Comparison of ENCODE assay signal across 16 cellular contexts in genomic region chr17:43814714-43815113, GRCh38. TPM values are rescaled to one million over a fixed set of nuclear protein-coding genes. Genes with fewer than 3 reads are reported as not detected.
DNase-seq lines count a peak whose midpoint lies in the region; ATAC-seq, FAIRE-seq and TF ChIP-seq lines count a peak whose summit lies in the region.
"Had no signal": no experiment of that assay in that cellular context is flagged by ENCODE, and none has a peak within 500 bp of the region (broad histone marks: within the 10 kb centered on the region; RNA-seq: fewer than 3 reads in every experiment).

No MANE protein-coding gene starts in this region.

- TF ChIP-seq RAD21 in A549 (conservative IDR thresholded peaks at IDR 0.05 in 1 of 2, IDR thresholded peaks at IDR 0.05 in 1 of 2) = no peak

- H3K36me3 Mint-ChIP-seq in natural killer cell = no peaks in the 10 kb centered on the region

- H3K4me3 ChIP-seq in A549 (no peak overlapping the region; the same call in 2 of the 3 replicates), HFF-Myc (replicated peaks; ENCODE audit: low read depth, low read length) (no peak overlapping the region), astrocyte of the cerebellum (ENCODE audit: low read depth, low read length) (no peak overlapping the region), foreskin fibroblast (ENCODE audit: low read depth in 1 of 2, low read length in 2 of 2) (no peak overlapping the region)

- no peak overlapping the region for H3K4me3 Mint-ChIP-seq in natural killer cell
- H3K4me3 Mint-ChIP-seq: endodermal cell had no signal

- H3K27ac ChIP-seq in A549 = peak overlapping the region; percentile 53 to 75; a peak in 5 of 6 replicates
- H3K27ac ChIP-seq: neutrophil had no signal

- no peak overlapping the region for H3K27ac Mint-ChIP-seq in natural killer cell
- H3K27ac Mint-ChIP-seq: endodermal cell had no signal

- peak in 1 of 2 experiments; percentile 45; a peak in 3 of 6 replicates for ATAC-seq in A549
- ATAC-seq in omental fat pad (ENCODE audit: low FRiP score) = no peak
- no peak for ATAC-seq in natural killer cell
- no peak for ATAC-seq in HG03457 (IDR thresholded peaks at IDR 0.05; ENCODE audit: unreplicated experiment)
- ATAC-seq in GM18873 (IDR thresholded peaks at IDR 0.05; ENCODE audit: low FRiP score, unreplicated experiment) = no peak

- TF ChIP-seq CTCF in A549 (IDR thresholded peaks at IDR 0.05) (no peak), HFF-Myc (IDR thresholded peaks at IDR 0.05; ENCODE audit: low read depth, low read length, missing control alignments) (no peak), astrocyte of the cerebellum (IDR thresholded peaks at IDR 0.05; ENCODE audit: low read depth, low read length, missing control alignments) (no peak), foreskin fibroblast (IDR thresholded peaks at IDR 0.05; ENCODE audit: low read depth, low read length) (no peak), omental fat pad (IDR thresholded peaks at IDR 0.05) (no peak), natural killer cell (IDR thresholded peaks at IDR 0.05) (no peak)

- no peaks in the 10 kb centered on the region for H3K4me1 Mint-ChIP-seq in natural killer cell
- H3K4me1 Mint-ChIP-seq: endodermal cell had no signal

- H3K9me3 Mint-ChIP-seq in natural killer cell = no peaks in the 10 kb centered on the region
- H3K9me3 Mint-ChIP-seq: endodermal cell had no signal

- WGBS in A549 (ENCODE audit: missing lambda C conversion rate) = 5% methylated on average over 1 of the region's 1 CpG

- peaks cover 0 to 29% of the 10 kb centered on the region in 2 donors for H3K27me3 Mint-ChIP-seq in natural killer cell (ENCODE audit: low read depth in 2 of 2)

- in situ Hi-C loops in astrocyte of the cerebellum (cut with HindIII; ENCODE audit: low sequenced_read_pairs) = no loop called here

- no peaks in the 10 kb centered on the region for H3K9me3 ChIP-seq in A549
- H3K9me3 ChIP-seq: neutrophil had no signal

- FAIRE-seq in A549 (lab: Jason Lieb, UNC) = peak; percentile 46
- FAIRE-seq: GM12892 had no signal

- no peak for TF ChIP-seq EP300 in A549 (IDR thresholded peaks at IDR 0.05)

- H3K4me2 ChIP-seq in A549 = peak overlapping the region; percentile 61

- intact Hi-C loops in natural killer cell (cut with micrococcal nuclease) = no loop called here

- peak in 1 of 2 experiments; percentile 51 for DNase-seq in A549 (ENCODE audit: low read depth in 1 of 2, low spot score in 1 of 2)
- DNase-seq in HFF-Myc (ENCODE audit: extremely low read depth, low read depth) = peak; percentile 10
- DNase-seq in astrocyte of the cerebellum (ENCODE audit: low read depth) = peak; percentile 32
- peak; percentile 63 to 80 for DNase-seq in foreskin fibroblast
- DNase-seq in omental fat pad (ENCODE audit: low spot score) = no peak
- no peak for DNase-seq in natural killer cell
- DNase-seq: activated CD4-positive, alpha-beta T cell treated with anti-CD3 and anti-CD28 coated beads for 48 hours; anterior cingulate cortex; Kasumi-1; NCI-H2171 had no signal

- CTCF ChIA-PET in A549 (lab: Yijun Ruan, JAX) = interaction anchor here (0.6 to 5.4 kb wide), 7 partner anchors 11 to 141 kb away, joined by 3 to 37 read pairs (median 4); partner anchors contain the start of gene CD300LG

- peaks cover 21% of the 10 kb centered on the region for H3K4me1 ChIP-seq in A549

- POLR2A ChIA-PET in A549 (lab: Yijun Ruan, JAX) = no interaction called here

- no peak for TF ChIP-seq POLR2A in A549 (IDR thresholded peaks at IDR 0.05; ENCODE audit: low read length)

TF ChIP-seq in A549, 52 proteins besides CTCF, POLR2A, EP300 and RAD21:
- no peak for TF ChIP-seq PBX3 (IDR thresholded peaks at IDR 0.05)
- peak in 1 of 2 experiments; percentile 41; a peak in 1 of 4 replicates for TF ChIP-seq CEBPB (IDR thresholded peaks at IDR 0.05)
- TF ChIP-seq ZFP36 (IDR thresholded peaks at IDR 0.05; ENCODE audit: borderline replicate concordance, partially characterized antibody) = no peak
- TF ChIP-seq FOSL2 (IDR thresholded peaks at IDR 0.05) = no peak
- TF ChIP-seq FOSL2 (CRISPR knock-in tag; IDR thresholded peaks at IDR 0.05) = peak; percentile 55

RNA-seq across cellular contexts. Expression of gene MPP3, which starts 18.2 kb away (rescaled TPM):
- polyA plus RNA-seq in A549 (2011; rRNA removed) (15.5 and 20.3 TPM in 2 replicates), A549 (2017; fragmentation: RNase III; extraction: RNeasy Plus Mini Kit Qiagen cat#74134 plus additional on column Dnase treatment) (21.4 to 27.4 TPM (median 25.3 TPM) in 3 replicates)
- 22.5 and 23.2 TPM in 2 replicates for polyA plus RNA-seq in A549 (2012; cell fraction: cytosol; rRNA removed)
- 121 and 123 TPM in 2 replicates for polyA plus RNA-seq in A549 (2012; cell fraction: nucleus; rRNA removed)
- polyA minus RNA-seq in A549 (2011; rRNA and poly(A)+ RNA removed) = 11.6 and 14.8 TPM in 2 replicates
- total RNA-seq in omental fat pad (10 to 100 TPM; 13.2 to 27.9 (median 24.0) TPM), natural killer cell (not detected)
- total RNA-seq: T-helper 1 cell treated with Interleukin-12 subunit alpha and Interleukin-12 subunit beta and Interleukin-4 antibody, amounts not matched to agents 30 ng/mL and 1 ng/mL, for 36 hours had no signal

RNA-seq across cellular contexts. Expression of gene CD300LG, which starts 32.3 kb away (rescaled TPM):
- not detected in 2 replicates for polyA plus RNA-seq in A549 (2011; rRNA removed)
- polyA plus RNA-seq in A549 (2012; cell fraction: cytosol; rRNA removed) = 0.03 TPM in 1 of 2 replicates, not detected in the other
- polyA plus RNA-seq in A549 (2012; cell fraction: nucleus; rRNA removed) = not detected in 2 replicates
- polyA plus RNA-seq in A549 (2017; fragmentation: RNase III; extraction: RNeasy Plus Mini Kit Qiagen cat#74134 plus additional on column Dnase treatment) = not detected in 3 replicates
- polyA minus RNA-seq in A549 (2011; rRNA and poly(A)+ RNA removed) = not detected in 2 replicates
- 100 to 1,000 TPM in 2 of 4 donors, 10 to 100 TPM in 2; 35.2 to 382 (median 96.5) TPM for total RNA-seq in omental fat pad
- total RNA-seq in natural killer cell = not detected
- total RNA-seq: endodermal cell; T-helper 1 cell treated with Interleukin-12 subunit alpha and Interleukin-12 subunit beta and Interleukin-4 antibody, amounts not matched to agents 30 ng/mL and 1 ng/mL, for 36 hours had no signal

RNA-seq across cellular contexts. Expression of gene CFAP97D1, which starts 34.5 kb away (rescaled TPM):
- polyA plus RNA-seq in A549 (2011; rRNA removed) = 0.04 TPM in 1 of 2 replicates, not detected in the other
- 0.01 TPM in 2 replicates for polyA plus RNA-seq in A549 (2012; cell fraction: cytosol; rRNA removed)
- polyA plus RNA-seq in A549 (2012; cell fraction: nucleus; rRNA removed) = 0.02 TPM in 1 of 2 replicates, not detected in the other
- 0.03 to 0.04 TPM in 2 of 3 replicates, not detected in the other for polyA plus RNA-seq in A549 (2017; fragmentation: RNase III; extraction: RNeasy Plus Mini Kit Qiagen cat#74134 plus additional on column Dnase treatment)
- polyA minus RNA-seq in A549 (2011; rRNA and poly(A)+ RNA removed) = not detected in 2 replicates
- total RNA-seq in omental fat pad = under 1 TPM in 2 of 4 donors, not detected in 2; 0.09 to 0.12 TPM
- not detected for total RNA-seq in natural killer cell
- total RNA-seq: endodermal cell; T-helper 1 cell treated with Interleukin-12 subunit alpha and Interleukin-12 subunit beta and Interleukin-4 antibody, amounts not matched to agents 30 ng/mL and 1 ng/mL, for 36 hours had no signal

RNA-seq across cellular contexts. Expression of gene DUSP3, which starts 35.9 kb away (rescaled TPM):
- 60.2 and 62.2 TPM in 2 replicates for polyA plus RNA-seq in A549 (2011; rRNA removed)
- polyA plus RNA-seq in A549 (2012; cell fraction: cytosol; rRNA removed) = 46.2 and 54.5 TPM in 2 replicates
- polyA plus RNA-seq in A549 (2012; cell fraction: nucleus; rRNA removed) = 46.7 and 58.3 TPM in 2 replicates
- polyA plus RNA-seq in A549 (2017; fragmentation: RNase III; extraction: RNeasy Plus Mini Kit Qiagen cat#74134 plus additional on column Dnase treatment) = 54.7 to 60.0 TPM (median 57.2 TPM) in 3 replicates
- polyA minus RNA-seq in A549 (2011; rRNA and poly(A)+ RNA removed) = 58.8 and 70.6 TPM in 2 replicates
- total RNA-seq in omental fat pad = 10 to 100 TPM; 52.8 to 87.2 (median 65.9) TPM
- total RNA-seq in natural killer cell = 10 to 100 TPM in 2 of 3 donors, 1 to 10 TPM in 1; 6.3 to 15.9 (median 12.9) TPM

RNA-seq across cellular contexts. Expression of gene SOST, which starts 56.1 kb away (rescaled TPM):
- polyA plus RNA-seq in A549 (2011; rRNA removed) (0.03 TPM in 1 of 2 replicates, not detected in the other), A549 (2017; fragmentation: RNase III; extraction: RNeasy Plus Mini Kit Qiagen cat#74134 plus additional on column Dnase treatment) (0.05 to 0.07 TPM (median 0.05 TPM) in 3 replicates)
- 0.03 and 0.09 TPM in 2 replicates for polyA plus RNA-seq in A549 (2012; cell fraction: cytosol; rRNA removed)
- not detected in 2 replicates for polyA plus RNA-seq in A549 (2012; cell fraction: nucleus; rRNA removed)
- not detected in 2 replicates for polyA minus RNA-seq in A549 (2011; rRNA and poly(A)+ RNA removed)
- total RNA-seq in omental fat pad (not detected), natural killer cell (not detected)
- total RNA-seq: endodermal cell; T-helper 1 cell treated with Interleukin-12 subunit alpha and Interleukin-12 subunit beta and Interleukin-4 antibody, amounts not matched to agents 30 ng/mL and 1 ng/mL, for 36 hours had no signal

Comparison
In these comparisons a context has a peak if more than half of its experiments do, and no peak if none do; other contexts are left out.
1. DNase-seq: peak in HFF-Myc (single experiment), astrocyte of the cerebellum (single experiment) and foreskin fibroblast (2 of 2); none in omental fat pad (single experiment) and natural killer cell (single experiment).
2. RNA of gene MPP3, which starts 18.2 kb away (total RNA-seq): 13.2 to 27.9 TPM in omental fat pad; not detected in natural killer cell; every median in the first group is over 10 times any median in the second.
3. RNA of gene CD300LG, which starts 32.3 kb away (total RNA-seq): 35.2 to 382 TPM in omental fat pad; not detected in natural killer cell; every median in the first group is over 10 times any median in the second.